Comparison of ENCODE assay signal across 8 cellular contexts in the genomic region with DNA sequence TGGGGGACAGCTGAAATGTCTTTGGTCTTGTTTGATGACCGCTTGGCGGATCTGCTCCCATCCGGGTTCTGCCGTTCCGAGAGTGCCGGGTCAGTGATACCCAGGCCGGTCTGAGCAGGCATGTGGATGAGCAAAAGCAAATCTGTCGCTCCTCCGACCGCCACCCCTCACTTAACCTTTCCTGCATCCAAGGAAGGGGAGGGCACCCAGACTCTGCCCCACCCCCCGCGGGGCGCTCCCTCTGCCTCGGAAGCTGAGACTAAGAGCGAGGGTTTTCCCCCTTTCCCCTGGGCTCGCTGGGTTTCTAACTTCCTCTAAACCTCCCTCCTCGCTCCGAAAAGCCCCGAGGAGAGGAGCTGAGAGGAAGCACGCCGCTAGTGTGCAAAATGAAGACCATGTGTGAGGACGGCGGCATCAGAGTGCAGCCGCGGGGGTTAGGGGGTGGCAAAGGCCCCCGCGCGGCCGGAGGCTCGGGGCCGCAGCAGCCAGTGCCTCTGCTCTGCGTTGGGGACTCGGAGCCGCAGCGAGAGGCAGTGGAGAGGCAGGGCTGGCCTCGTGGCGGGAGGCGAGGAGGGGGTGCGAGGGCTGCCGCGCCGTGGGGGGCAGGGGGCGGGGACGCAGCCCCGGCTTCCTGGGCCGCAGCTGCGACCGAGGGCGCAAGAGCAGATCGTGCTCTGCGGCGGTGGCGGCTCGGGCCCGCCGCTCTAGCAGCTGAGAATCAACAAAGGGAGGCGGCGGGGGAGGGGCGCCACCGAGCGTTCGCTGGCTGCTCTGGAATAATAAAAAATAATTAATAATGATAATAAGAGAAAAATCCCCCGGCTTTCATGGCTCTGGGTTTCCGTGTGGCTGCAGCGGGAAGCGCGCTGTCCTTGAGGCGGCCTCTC. TPM values are rescaled to one million over a fixed set of nuclear protein-coding genes. Genes with fewer than 3 reads are reported as not detected.
DNase-seq lines count a peak whose midpoint lies in the region; ATAC-seq, FAIRE-seq and TF ChIP-seq lines count a peak whose summit lies in the region.

No MANE protein-coding gene starts in this region.

- no peaks in the 10 kb centered on the region for H3K9me3 Mint-ChIP-seq in GM23338
- H3K9me3 Mint-ChIP-seq in activated CD4-positive, alpha-beta memory T cell treated with anti-CD3 and anti-CD28 coated beads, Interleukin-2, amount 10 ng/mL, durations not matched to agents 7 days and 5 days = no peaks in the 10 kb centered on the region
- H3K9me3 Mint-ChIP-seq in naive thymus-derived CD4-positive, alpha-beta T cell = no peaks in the 10 kb centered on the region

- no peaks in the 10 kb centered on the region for H3K9me2 ChIP-seq in GM23338 (ENCODE audit: insufficient read depth)

- H3K4me1 Mint-ChIP-seq in GM23338 = peaks cover 24% of the 10 kb centered on the region
- H3K4me1 Mint-ChIP-seq in activated CD4-positive, alpha-beta memory T cell treated with anti-CD3 and anti-CD28 coated beads, Interleukin-2, amount 10 ng/mL, durations not matched to agents 7 days and 5 days = peaks cover 21% of the 10 kb centered on the region
- peaks cover 0 to 22% (median 14%) of the 10 kb centered on the region in 7 donors for H3K4me1 Mint-ChIP-seq in naive thymus-derived CD4-positive, alpha-beta T cell

- no peak overlapping the region for H3K27ac Mint-ChIP-seq in GM23338
- H3K27ac Mint-ChIP-seq in activated CD4-positive, alpha-beta memory T cell treated with anti-CD3 and anti-CD28 coated beads, Interleukin-2, amount 10 ng/mL, durations not matched to agents 7 days and 5 days = peak overlapping the region; percentile 40
- peak overlapping the region in 7 of 9 donors; percentile 39 to 84 (median 70) for H3K27ac Mint-ChIP-seq in naive thymus-derived CD4-positive, alpha-beta T cell

- H3K27me3 ChIP-seq in GM23338 (ENCODE audit: insufficient read depth) = peaks cover 50% of the 10 kb centered on the region
- H3K27me3 ChIP-seq in naive thymus-derived CD4-positive, alpha-beta T cell (ENCODE audit: control insufficient read depth in 2 of 2, insufficient read depth in 2 of 2, low read length in 2 of 2) = no peaks in the 10 kb centered on the region

- intact Hi-C loops in naive thymus-derived CD4-positive, alpha-beta T cell (cut with micrococcal nuclease) = loop anchor here (1.0 to 5.0 kb wide), 8 partner anchors 16 to 421 kb away; no protein-coding TSS in a partner anchor

- no peak for ATAC-seq in GM23338
- ATAC-seq in esophagus mucosa = peak; percentile 50
- ATAC-seq in naive thymus-derived CD4-positive, alpha-beta T cell = peak; percentile 70
- ATAC-seq in HG03045 (IDR thresholded peaks at IDR 0.05; ENCODE audit: unreplicated experiment) = no peak

- H3K79me2 ChIP-seq in GM23338 (replicated peaks; ENCODE audit: insufficient read depth) = peaks cover 5% of the 10 kb centered on the region; the same call in 1 of the 2 replicates

- H3K27me3 Mint-ChIP-seq in GM23338 (ENCODE audit: insufficient read depth, low read depth, poor library complexity) = peaks cover 48% of the 10 kb centered on the region
- H3K27me3 Mint-ChIP-seq in activated CD4-positive, alpha-beta memory T cell treated with anti-CD3 and anti-CD28 coated beads, Interleukin-2, amount 10 ng/mL, durations not matched to agents 7 days and 5 days = no peaks in the 10 kb centered on the region
- H3K27me3 Mint-ChIP-seq in naive thymus-derived CD4-positive, alpha-beta T cell = peaks cover 0 to 8% (median 0%) of the 10 kb centered on the region in 5 donors

- FAIRE-seq in urothelium cell line (lab: Jason Lieb, UNC) = no peak

- POLR2A ChIA-PET in activated CD4-positive, alpha-beta memory T cell treated with anti-CD3 and anti-CD28 coated beads, Interleukin-2, amount 10 ng/mL, durations not matched to agents 7 days and 5 days (lab: Charles Lee) = interaction anchor here (1.0 to 3.8 kb wide), 12 partner anchors 10 to 299 kb away, joined by 3 to 37 read pairs (median 5); partner anchors contain the start of gene BCOR
- POLR2A ChIA-PET in naive thymus-derived CD4-positive, alpha-beta T cell (lab: Charles Lee) = interaction anchor here (0.7 to 9.4 kb wide), 15 partner anchors 9 to 423 kb away, joined by 3 to 113 read pairs (median 5); partner anchors contain the start of gene BCOR

- no peaks in the 10 kb centered on the region for H3K9me3 ChIP-seq in naive thymus-derived CD4-positive, alpha-beta T cell (ENCODE audit: control insufficient read depth in 2 of 3, low read length in 3 of 3)

- peak overlapping the region; percentile 82 for H3K4me2 ChIP-seq in GM23338

- H3K4me3 ChIP-seq in GM23338 = peak overlapping the region; percentile 64
- peak overlapping the region; percentile 50 for H3K4me3 ChIP-seq in naive thymus-derived CD4-positive, alpha-beta T cell (ENCODE audit: low read length)

- no peaks in the 10 kb centered on the region for H3K36me3 Mint-ChIP-seq in GM23338 (ENCODE audit: low read depth)
- H3K36me3 Mint-ChIP-seq in activated CD4-positive, alpha-beta memory T cell treated with anti-CD3 and anti-CD28 coated beads, Interleukin-2, amount 10 ng/mL, durations not matched to agents 7 days and 5 days (ENCODE audit: low read depth) = no peaks in the 10 kb centered on the region
- no peaks in the 10 kb centered on the region for H3K36me3 Mint-ChIP-seq in naive thymus-derived CD4-positive, alpha-beta T cell

- H3K36me3 ChIP-seq in GM23338 (ENCODE audit: insufficient read depth) = no peaks in the 10 kb centered on the region
- no peaks in the 10 kb centered on the region for H3K36me3 ChIP-seq in naive thymus-derived CD4-positive, alpha-beta T cell (ENCODE audit: control insufficient read depth in 2 of 3, insufficient read depth in 3 of 3, low read length in 3 of 3)

- no peak overlapping the region for H2AFZ ChIP-seq in GM23338

- H3K4me1 ChIP-seq in GM23338 (ENCODE audit: insufficient read depth) = peaks cover 24% of the 10 kb centered on the region
- peaks cover 0 to 4% of the 10 kb centered on the region in 2 donors for H3K4me1 ChIP-seq in naive thymus-derived CD4-positive, alpha-beta T cell (ENCODE audit: control insufficient read depth in 2 of 2, insufficient read depth in 2 of 2, low read length in 2 of 2)

- peaks cover 6% of the 10 kb centered on the region for H3F3A ChIP-seq in GM23338 (replicated peaks; ENCODE audit: low read depth)

- H4K20me1 ChIP-seq in GM23338 (replicated peaks; ENCODE audit: insufficient read depth) = no peaks in the 10 kb centered on the region

- no peak overlapping the region for H3K27ac ChIP-seq in GM23338 (ENCODE audit: low read depth)
- H3K27ac ChIP-seq in naive thymus-derived CD4-positive, alpha-beta T cell (ENCODE audit: low read depth, low read length) = peak overlapping the region; percentile 27

- DNase-seq in GDM1 (lab: John Stamatoyannopoulos, UW) (peak; percentile 66), GM23338 (ENCODE audit: low spot score) (peak; percentile 39), NCI-H2107 (lab: John Stamatoyannopoulos, UW) (peak; percentile 64), urothelium cell line (ENCODE audit: low spot score) (peak; percentile 45)
- DNase-seq in activated CD4-positive, alpha-beta memory T cell treated with anti-CD3 and anti-CD28 coated beads, Interleukin-2, amount 10 ng/mL, durations not matched to agents 7 days and 5 days = peak; percentile 61
- DNase-seq in naive thymus-derived CD4-positive, alpha-beta T cell = peak in 4 of 9 donors; percentile 32 to 75 (median 56)

- CTCF ChIA-PET in activated CD4-positive, alpha-beta memory T cell treated with anti-CD3 and anti-CD28 coated beads, Interleukin-2, amount 10 ng/mL, durations not matched to agents 7 days and 5 days (lab: Charles Lee) = interaction anchor here (1.0 to 1.5 kb wide), 3 partner anchors 15 to 339 kb away, joined by 3 to 6 read pairs (median 5); partner anchors contain the start of gene BCOR
- CTCF ChIA-PET in naive thymus-derived CD4-positive, alpha-beta T cell (lab: Charles Lee) = interaction anchor here (0.7 to 1.8 kb wide), 5 partner anchors 14 to 147 kb away, joined by 3 to 8 read pairs (median 5); partner anchors contain the start of gene BCOR

- TF ChIP-seq CTCF in GM23338 (conservative IDR thresholded peaks at IDR 0.05; ENCODE audit: low read depth in 2 of 2) = no peak

- peak overlapping the region; percentile 77 for H3K4me3 Mint-ChIP-seq in GM23338
- H3K4me3 Mint-ChIP-seq in activated CD4-positive, alpha-beta memory T cell treated with anti-CD3 and anti-CD28 coated beads, Interleukin-2, amount 10 ng/mL, durations not matched to agents 7 days and 5 days = peak overlapping the region; percentile 75
- peak overlapping the region; percentile 81 to 88 (median 84) for H3K4me3 Mint-ChIP-seq in naive thymus-derived CD4-positive, alpha-beta T cell

TF ChIP-seq in GM23338, 12 proteins besides CTCF, POLR2A, EP300 and RAD21:
- TF ChIP-seq STAT1 (IDR thresholded peaks at IDR 0.05; ENCODE audit: unreplicated experiment) (no peak), ZNF114 (CRISPR knock-in tag; IDR thresholded peaks at IDR 0.05) (no peak), ETS1 (IDR thresholded peaks at IDR 0.05) (no peak), CREB1 (CRISPR knock-in tag; IDR thresholded peaks at IDR 0.05; ENCODE audit: low read depth) (no peak), EZH2 (IDR thresholded peaks at IDR 0.05; ENCODE audit: low read depth, unreplicated experiment) (no peak)

RNA-seq across cellular contexts. Expression of gene BCOR, which starts 55.8 kb away (rescaled TPM):
- total RNA-seq in GM23338 (2014; rRNA removed; shearing (Covaris generic)) = 60.8 TPM in 2 replicates
- 25.5 and 25.8 TPM in 2 replicates for polyA plus RNA-seq in GM23338 (2016; fragmentation: Nextera tagmentation; extraction: Ambion mirVana)
- total RNA-seq in activated CD4-positive, alpha-beta memory T cell treated with anti-CD3 and anti-CD28 coated beads, Interleukin-2, amount 10 ng/mL, durations not matched to agents 7 days and 5 days = 10 to 100 TPM; 46.6 to 46.8 TPM
- total RNA-seq in esophagus mucosa = 16.2 TPM
- 10 to 100 TPM; 23.3 to 55.2 (median 43.3) TPM for total RNA-seq in naive thymus-derived CD4-positive, alpha-beta T cell
- 1 to 10 TPM; 3.8 to 9.1 TPM for polyA plus RNA-seq in naive thymus-derived CD4-positive, alpha-beta T cell

Comparison
In these comparisons a context has a peak if more than half of its experiments do, and no peak if none do; other contexts are left out.
1. ATAC-seq: peak in esophagus mucosa (single experiment) and naive thymus-derived CD4-positive, alpha-beta T cell (single experiment); none in GM23338 (single experiment) and HG03045 (single experiment).
2. Peak in every context shown above with its lines, with median percentiles within 50 percentile points of each other: H3K4me3 Mint-ChIP-seq.